In genomic region chr1:154603317-154603716, GRCh38 we compare ENCODE assay signal across 1 cellular context.
TF ChIP-seq lines count a peak whose summit lies in the region.

No MANE protein-coding gene starts in this region.

TF ChIP-seq in GM23338, 12 proteins besides CTCF, POLR2A, EP300 and RAD21 (continued from another document):
- TF ChIP-seq, protein P1, sequence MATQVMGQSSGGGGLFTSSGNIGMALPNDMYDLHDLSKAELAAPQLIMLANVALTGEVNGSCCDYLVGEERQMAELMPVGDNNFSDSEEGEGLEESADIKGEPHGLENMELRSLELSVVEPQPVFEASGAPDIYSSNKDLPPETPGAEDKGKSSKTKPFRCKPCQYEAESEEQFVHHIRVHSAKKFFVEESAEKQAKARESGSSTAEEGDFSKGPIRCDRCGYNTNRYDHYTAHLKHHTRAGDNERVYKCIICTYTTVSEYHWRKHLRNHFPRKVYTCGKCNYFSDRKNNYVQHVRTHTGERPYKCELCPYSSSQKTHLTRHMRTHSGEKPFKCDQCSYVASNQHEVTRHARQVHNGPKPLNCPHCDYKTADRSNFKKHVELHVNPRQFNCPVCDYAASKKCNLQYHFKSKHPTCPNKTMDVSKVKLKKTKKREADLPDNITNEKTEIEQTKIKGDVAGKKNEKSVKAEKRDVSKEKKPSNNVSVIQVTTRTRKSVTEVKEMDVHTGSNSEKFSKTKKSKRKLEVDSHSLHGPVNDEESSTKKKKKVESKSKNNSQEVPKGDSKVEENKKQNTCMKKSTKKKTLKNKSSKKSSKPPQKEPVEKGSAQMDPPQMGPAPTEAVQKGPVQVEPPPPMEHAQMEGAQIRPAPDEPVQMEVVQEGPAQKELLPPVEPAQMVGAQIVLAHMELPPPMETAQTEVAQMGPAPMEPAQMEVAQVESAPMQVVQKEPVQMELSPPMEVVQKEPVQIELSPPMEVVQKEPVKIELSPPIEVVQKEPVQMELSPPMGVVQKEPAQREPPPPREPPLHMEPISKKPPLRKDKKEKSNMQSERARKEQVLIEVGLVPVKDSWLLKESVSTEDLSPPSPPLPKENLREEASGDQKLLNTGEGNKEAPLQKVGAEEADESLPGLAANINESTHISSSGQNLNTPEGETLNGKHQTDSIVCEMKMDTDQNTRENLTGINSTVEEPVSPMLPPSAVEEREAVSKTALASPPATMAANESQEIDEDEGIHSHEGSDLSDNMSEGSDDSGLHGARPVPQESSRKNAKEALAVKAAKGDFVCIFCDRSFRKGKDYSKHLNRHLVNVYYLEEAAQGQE (IDR thresholded peaks at IDR 0.05; ENCODE audit: unreplicated experiment), result no peak
- no peak for TF ChIP-seq ZNF462 (CRISPR knock-in tag; IDR thresholded peaks at IDR 0.05)
- TF ChIP-seq, protein P2, sequence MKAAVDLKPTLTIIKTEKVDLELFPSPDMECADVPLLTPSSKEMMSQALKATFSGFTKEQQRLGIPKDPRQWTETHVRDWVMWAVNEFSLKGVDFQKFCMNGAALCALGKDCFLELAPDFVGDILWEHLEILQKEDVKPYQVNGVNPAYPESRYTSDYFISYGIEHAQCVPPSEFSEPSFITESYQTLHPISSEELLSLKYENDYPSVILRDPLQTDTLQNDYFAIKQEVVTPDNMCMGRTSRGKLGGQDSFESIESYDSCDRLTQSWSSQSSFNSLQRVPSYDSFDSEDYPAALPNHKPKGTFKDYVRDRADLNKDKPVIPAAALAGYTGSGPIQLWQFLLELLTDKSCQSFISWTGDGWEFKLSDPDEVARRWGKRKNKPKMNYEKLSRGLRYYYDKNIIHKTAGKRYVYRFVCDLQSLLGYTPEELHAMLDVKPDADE (IDR thresholded peaks at IDR 0.05), result no peak
- TF ChIP-seq EZH2phosphoT487 (IDR thresholded peaks at IDR 0.05; ENCODE audit: unreplicated experiment), result no peak
- no peak for TF ChIP-seq CREB1 (CRISPR knock-in tag; IDR thresholded peaks at IDR 0.05; ENCODE audit: low read depth)
- no peak for TF ChIP-seq JUNB (IDR thresholded peaks at IDR 0.05; ENCODE audit: unreplicated experiment)
- TF ChIP-seq ZNF331 (CRISPR knock-in tag; IDR thresholded peaks at IDR 0.05; ENCODE audit: low read depth), result no peak
TF ChIP-seq in GM23338: peak in this region for 0.
